In genomic region chr20:36795691-36796090, GRCh38 we compare ENCODE assay signal across 19 cellular contexts. TPM values are rescaled to one million over a fixed set of nuclear protein-coding genes. Genes with fewer than 3 reads are reported as not detected.
A peak's percentile ranks its signal among the peaks of the same experiment; 100 is the strongest.
DNase-seq lines count a peak whose midpoint lies in the region; ATAC-seq, FAIRE-seq and TF ChIP-seq lines count a peak whose summit lies in the region.
"Had no signal": no experiment of that assay in that cellular context is flagged by ENCODE, and none has a peak within 500 bp of the region (broad histone marks: within the 10 kb centered on the region; RNA-seq: fewer than 3 reads in every experiment).

No MANE protein-coding gene starts in this region.

- no peak overlapping the region for H3K9ac ChIP-seq in endodermal cell (ENCODE audit: extremely low read depth, low read length, poor library complexity, severe bottlenecking)
- H3K9ac ChIP-seq: BLaER1 had no signal

- no peak for ATAC-seq in stimulated activated naive B cell treated with anti-CD40 and anti-IgM and Interleukin-4, amounts not matched to agents 10 μg/mL and 1 μg/mL and 100 μg/mL, for 72 hours (replicated peaks)
- ATAC-seq in activated T-cell treated with anti-CD3 and anti-CD28 coated beads, Interleukin-2, amount 50 U/mL, for 72 hours (replicated peaks in 1 of 2) = no peak
- ATAC-seq: GM12878, GM23338, HCT116 had no signal

- H3K4me1 Mint-ChIP-seq in IgD-negative memory B cell (peaks cover 0 to 2% (median 2%) of the 10 kb centered on the region in 3 donors), endodermal cell (peaks cover 11% of the 10 kb centered on the region)
- H3K4me1 Mint-ChIP-seq in stimulated activated naive B cell treated with anti-CD40 and anti-IgM and Interleukin-4, amounts not matched to agents 10 μg/mL and 1 μg/mL and 100 μg/mL, for 72 hours = peaks cover 6 to 10% of the 10 kb centered on the region in 2 donors
- no peaks in the 10 kb centered on the region for H3K4me1 Mint-ChIP-seq in activated T-cell treated with anti-CD3 and anti-CD28 coated beads, Interleukin-2, amount 50 U/mL, for 72 hours (ENCODE audit: low read depth)
- H3K4me1 Mint-ChIP-seq: CD4-positive, CD25-positive, alpha-beta regulatory T cell; CD8-positive, alpha-beta memory T cell; GM23338 had no signal

- peak; percentile 64 for TF ChIP-seq CTCF in endodermal cell (conservative IDR thresholded peaks at IDR 0.05)
- no peak for TF ChIP-seq CTCF in BE2C (IDR thresholded peaks at IDR 0.05; ENCODE audit: low read depth, low read length)

- H3K36me3 ChIP-seq in endodermal cell (ENCODE audit: control insufficient read depth, insufficient read depth, low read length) (peaks cover 72% of the 10 kb centered on the region), BE2C (peaks cover 83% of the 10 kb centered on the region)

- DNase-seq in HTR-8/SVneo (ENCODE audit: insufficient read length, low spot score) (no peak), endodermal cell (no peak), BE2C (no peak)
- DNase-seq in stimulated activated naive B cell treated with anti-CD40 and anti-IgM and Interleukin-4, amounts not matched to agents 10 μg/mL and 1 μg/mL and 100 μg/mL, for 72 hours = no peak
- DNase-seq in activated T-cell treated with anti-CD3 and anti-CD28 coated beads, Interleukin-2, amount 50 U/mL, for 72 hours = no peak
- DNase-seq: CD4-positive, CD25-positive, alpha-beta regulatory T cell; CD8-positive, alpha-beta memory T cell; DMS 273 treated with DMSO at 0.1 percent for 48 hours; DMS79; EL; GDM1; H9 had no signal

- H3K27me3 Mint-ChIP-seq in IgD-negative memory B cell = no peaks in the 10 kb centered on the region
- H3K27me3 Mint-ChIP-seq in endodermal cell (ENCODE audit: insufficient read depth) = no peaks in the 10 kb centered on the region
- no peaks in the 10 kb centered on the region for H3K27me3 Mint-ChIP-seq in stimulated activated naive B cell treated with anti-CD40 and anti-IgM and Interleukin-4, amounts not matched to agents 10 μg/mL and 1 μg/mL and 100 μg/mL, for 72 hours
- no peaks in the 10 kb centered on the region for H3K27me3 Mint-ChIP-seq in activated T-cell treated with anti-CD3 and anti-CD28 coated beads, Interleukin-2, amount 50 U/mL, for 72 hours (ENCODE audit: low read depth)

- H3K27ac Mint-ChIP-seq in IgD-negative memory B cell = peak overlapping the region in 2 of 3 donors; percentile 39 to 78
- peak overlapping the region; percentile 81 for H3K27ac Mint-ChIP-seq in endodermal cell
- H3K27ac Mint-ChIP-seq in stimulated activated naive B cell treated with anti-CD40 and anti-IgM and Interleukin-4, amounts not matched to agents 10 μg/mL and 1 μg/mL and 100 μg/mL, for 72 hours = peak overlapping the region; percentile 25
- H3K27ac Mint-ChIP-seq in activated T-cell treated with anti-CD3 and anti-CD28 coated beads, Interleukin-2, amount 50 U/mL, for 72 hours = no peak overlapping the region
- H3K27ac Mint-ChIP-seq: CD4-positive, CD25-positive, alpha-beta regulatory T cell; CD8-positive, alpha-beta memory T cell had no signal

- 76 to 84% methylated on average over 5 of the region's 5 CpGs for WGBS in endodermal cell (ENCODE audit: insufficient coverage in 1 of 2, insufficient read length in 1 of 2), 2 experiments

- H3K27me3 ChIP-seq in endodermal cell (ENCODE audit: control insufficient read depth, insufficient read depth, low read length, poor library complexity, severe bottlenecking) = no peaks in the 10 kb centered on the region
- H3K27me3 ChIP-seq in BE2C = no peaks in the 10 kb centered on the region
- H3K27me3 ChIP-seq: BLaER1 had no signal

- H3K9me3 ChIP-seq in endodermal cell (ENCODE audit: control insufficient read depth, low read length) (no peaks in the 10 kb centered on the region), BE2C (no peaks in the 10 kb centered on the region)
- H3K9me3 ChIP-seq: BLaER1 had no signal

- peak; percentile 86 for FAIRE-seq in HTR-8/SVneo (lab: Jason Lieb, UNC)
- FAIRE-seq: D721Med, GM12878 had no signal

- H3K36me3 Mint-ChIP-seq in IgD-negative memory B cell (peaks cover 4% of the 10 kb centered on the region), endodermal cell (ENCODE audit: low read depth) (peaks cover 75% of the 10 kb centered on the region)
- peaks cover 32 to 69% of the 10 kb centered on the region in 2 donors for H3K36me3 Mint-ChIP-seq in stimulated activated naive B cell treated with anti-CD40 and anti-IgM and Interleukin-4, amounts not matched to agents 10 μg/mL and 1 μg/mL and 100 μg/mL, for 72 hours
- H3K36me3 Mint-ChIP-seq in activated T-cell treated with anti-CD3 and anti-CD28 coated beads, Interleukin-2, amount 50 U/mL, for 72 hours (ENCODE audit: insufficient read depth in 2 of 2) = no peaks in the 10 kb centered on the region
- H3K36me3 Mint-ChIP-seq: CD4-positive, CD25-positive, alpha-beta regulatory T cell; CD8-positive, alpha-beta memory T cell had no signal

- H3K9me3 Mint-ChIP-seq in IgD-negative memory B cell (no peaks in the 10 kb centered on the region), endodermal cell (no peaks in the 10 kb centered on the region)
- H3K9me3 Mint-ChIP-seq in stimulated activated naive B cell treated with anti-CD40 and anti-IgM and Interleukin-4, amounts not matched to agents 10 μg/mL and 1 μg/mL and 100 μg/mL, for 72 hours = no peaks in the 10 kb centered on the region
- no peaks in the 10 kb centered on the region for H3K9me3 Mint-ChIP-seq in activated T-cell treated with anti-CD3 and anti-CD28 coated beads, Interleukin-2, amount 50 U/mL, for 72 hours
- H3K9me3 Mint-ChIP-seq: CD4-positive, CD25-positive, alpha-beta regulatory T cell; CD8-positive, alpha-beta memory T cell; GM23338; H9 had no signal

- no peak overlapping the region for H3K27ac ChIP-seq in endodermal cell (ENCODE audit: low read depth, low read length)
- H3K27ac ChIP-seq: BLaER1, C4-2B had no signal

- no peak overlapping the region for H3K4me3 Mint-ChIP-seq in IgD-negative memory B cell
- no peak overlapping the region for H3K4me3 Mint-ChIP-seq in endodermal cell
- H3K4me3 Mint-ChIP-seq in stimulated activated naive B cell treated with anti-CD40 and anti-IgM and Interleukin-4, amounts not matched to agents 10 μg/mL and 1 μg/mL and 100 μg/mL, for 72 hours = no peak overlapping the region
- no peak overlapping the region for H3K4me3 Mint-ChIP-seq in activated T-cell treated with anti-CD3 and anti-CD28 coated beads, Interleukin-2, amount 50 U/mL, for 72 hours
- H3K4me3 Mint-ChIP-seq: CD4-positive, CD25-positive, alpha-beta regulatory T cell; CD8-positive, alpha-beta memory T cell; GM23338; H9 had no signal

- H3K4me1 ChIP-seq in endodermal cell (ENCODE audit: control insufficient read depth, insufficient read depth, low read length) (peaks cover 4% of the 10 kb centered on the region), BE2C (no peaks in the 10 kb centered on the region)

- no peak overlapping the region for H3K4me3 ChIP-seq in endodermal cell (ENCODE audit: low read length)
- no peak overlapping the region for H3K4me3 ChIP-seq in BE2C (ENCODE audit: low read depth, low read length)
- H3K4me3 ChIP-seq: BLaER1, GM12878, GM23338 had no signal

RNA-seq across cellular contexts. Expression of gene DSN1, which starts 22.1 kb away (rescaled TPM):
- 15.4 TPM for polyA plus RNA-seq in IgD-negative memory B cell
- total RNA-seq in endodermal cell = 10 to 100 TPM; 21.4 to 32.4 TPM
- polyA plus RNA-seq in endodermal cell (2013, experiment 1 of 2) = 26.4 TPM
- 23.9 TPM for polyA plus RNA-seq in endodermal cell (2013, experiment 2 of 2)
- 3.9 TPM for polyA plus RNA-seq in BE2C (2012; ENCODE audit: insufficient read depth, insufficient read length, low read depth)
- total RNA-seq in activated T-cell treated with anti-CD3 and anti-CD28 coated beads, Interleukin-2, amount 50 U/mL, for 72 hours = 10 to 100 TPM; 30.2 to 35.9 TPM

RNA-seq across cellular contexts. Expression of gene NDRG3, which starts 49.8 kb away (rescaled TPM):
- polyA plus RNA-seq in IgD-negative memory B cell = 35.4 TPM
- total RNA-seq in endodermal cell = 10 to 100 TPM; 24.6 to 26.1 TPM
- polyA plus RNA-seq in endodermal cell (2013, experiment 1 of 2) = 32.2 TPM
- polyA plus RNA-seq in endodermal cell (2013, experiment 2 of 2) = 31.4 TPM
- 20.3 TPM for polyA plus RNA-seq in BE2C (2012; ENCODE audit: insufficient read depth, insufficient read length, low read depth)
- 10 to 100 TPM; 22.6 to 25.4 TPM for total RNA-seq in activated T-cell treated with anti-CD3 and anti-CD28 coated beads, Interleukin-2, amount 50 U/mL, for 72 hours
